Comparison of ENCODE assay signal across 28 cellular contexts in genomic region chr7:129748710-129749109, GRCh38.
DNase-seq lines count a peak whose midpoint lies in the region; ATAC-seq and TF ChIP-seq lines count a peak whose summit lies in the region.
"Had no signal": no experiment of that assay in that cellular context is flagged by ENCODE, and none has a peak within 500 bp of the region (broad histone marks: within the 10 kb centered on the region; RNA-seq: fewer than 3 reads in every experiment).

No MANE protein-coding gene starts in this region.

- H3K36me3 Mint-ChIP-seq in activated naive CD8-positive, alpha-beta T cell treated with anti-CD3 and anti-CD28 coated beads for 36 hours, result peaks cover 3% of the 10 kb centered on the region
- peaks cover 18% of the 10 kb centered on the region for H3K36me3 Mint-ChIP-seq in activated naive CD8-positive, alpha-beta T cell treated with anti-CD3 and anti-CD28 coated beads, Interleukin-2, amount 50 U/mL, for 24 hours (ENCODE audit: low read depth)
- peaks cover 33% of the 10 kb centered on the region for H3K36me3 Mint-ChIP-seq in stimulated activated effector memory CD8-positive, alpha-beta T cell treated with anti-CD3 and anti-CD28 coated beads, Interleukin-12 subunit alpha, Interleukin-12 subunit beta, amount 100 ng/mL, for 72 hours

- no peaks in the 10 kb centered on the region for H3K9me3 Mint-ChIP-seq in activated naive CD8-positive, alpha-beta T cell treated with anti-CD3 and anti-CD28 coated beads for 36 hours
- H3K9me3 Mint-ChIP-seq in activated naive CD8-positive, alpha-beta T cell treated with anti-CD3 and anti-CD28 coated beads, Interleukin-2, amount 50 U/mL, for 24 hours, result no peaks in the 10 kb centered on the region
- no peaks in the 10 kb centered on the region for H3K9me3 Mint-ChIP-seq in stimulated activated effector memory CD8-positive, alpha-beta T cell treated with anti-CD3 and anti-CD28 coated beads, Interleukin-12 subunit alpha, Interleukin-12 subunit beta, amount 100 ng/mL, for 72 hours
- H3K9me3 Mint-ChIP-seq: activated CD4-positive, alpha-beta T cell treated with anti-CD3 and anti-CD28 coated beads, Interleukin-2, amount 10 ng/mL, durations not matched to agents 24 days and 14 days; HFFc6 had no signal

- H3K4me3 ChIP-seq in WERI-Rb-1 (ENCODE audit: low read depth, low read length) (no peak overlapping the region), fibroblast of the aortic adventitia (ENCODE audit: low read depth, low read length) (no peak overlapping the region), brain microvascular endothelial cell (ENCODE audit: low read depth, low read length) (no peak overlapping the region)
- H3K4me3 ChIP-seq: dorsolateral prefrontal cortex, esophagus squamous epithelium, psoas muscle had no signal

- no peak overlapping the region for H3K4me3 Mint-ChIP-seq in activated naive CD8-positive, alpha-beta T cell treated with anti-CD3 and anti-CD28 coated beads for 36 hours
- no peak overlapping the region for H3K4me3 Mint-ChIP-seq in activated naive CD8-positive, alpha-beta T cell treated with anti-CD3 and anti-CD28 coated beads, Interleukin-2, amount 50 U/mL, for 24 hours
- H3K4me3 Mint-ChIP-seq in stimulated activated effector memory CD8-positive, alpha-beta T cell treated with anti-CD3 and anti-CD28 coated beads, Interleukin-12 subunit alpha, Interleukin-12 subunit beta, amount 100 ng/mL, for 72 hours, result no peak overlapping the region
- H3K4me3 Mint-ChIP-seq: activated CD4-positive, alpha-beta T cell treated with anti-CD3 and anti-CD28 coated beads, Interleukin-2, amount 10 ng/mL, durations not matched to agents 24 days and 14 days; HFFc6 had no signal

- H3K27me3 Mint-ChIP-seq in activated naive CD8-positive, alpha-beta T cell treated with anti-CD3 and anti-CD28 coated beads for 36 hours, result no peaks in the 10 kb centered on the region
- H3K27me3 Mint-ChIP-seq in activated naive CD8-positive, alpha-beta T cell treated with anti-CD3 and anti-CD28 coated beads, Interleukin-2, amount 50 U/mL, for 24 hours, result no peaks in the 10 kb centered on the region
- H3K27me3 Mint-ChIP-seq: activated CD4-positive, alpha-beta T cell treated with anti-CD3 and anti-CD28 coated beads, Interleukin-2, amount 10 ng/mL, durations not matched to agents 24 days and 14 days had no signal

- TF ChIP-seq CTCF in WERI-Rb-1 (IDR thresholded peaks at IDR 0.05; ENCODE audit: low read depth, low read length) (no peak), fibroblast of the aortic adventitia (IDR thresholded peaks at IDR 0.05; ENCODE audit: insufficient read depth, low read length) (no peak), brain microvascular endothelial cell (IDR thresholded peaks at IDR 0.05; ENCODE audit: low read depth, low read length, missing control alignments) (no peak)

- in situ Hi-C loops in brain microvascular endothelial cell (cut with HindIII; ENCODE audit: low pct_ligation_motif_present, low sequenced_read_pairs), result no loop called here

- H3K27ac Mint-ChIP-seq in activated naive CD8-positive, alpha-beta T cell treated with anti-CD3 and anti-CD28 coated beads for 36 hours, result peak overlapping the region; percentile 1
- H3K27ac Mint-ChIP-seq in activated naive CD8-positive, alpha-beta T cell treated with anti-CD3 and anti-CD28 coated beads, Interleukin-2, amount 50 U/mL, for 24 hours, result no peak overlapping the region
- peak overlapping the region; percentile 11 for H3K27ac Mint-ChIP-seq in stimulated activated effector memory CD8-positive, alpha-beta T cell treated with anti-CD3 and anti-CD28 coated beads, Interleukin-12 subunit alpha, Interleukin-12 subunit beta, amount 100 ng/mL, for 72 hours
- H3K27ac Mint-ChIP-seq: activated CD4-positive, alpha-beta T cell treated with anti-CD3 and anti-CD28 coated beads, Interleukin-2, amount 10 ng/mL, durations not matched to agents 24 days and 14 days; HFFc6 had no signal

- DNase-seq in activated naive CD8-positive, alpha-beta T cell treated with anti-CD3 and anti-CD28 coated beads for 36 hours, result no peak
- DNase-seq in activated naive CD8-positive, alpha-beta T cell treated with anti-CD3 and anti-CD28 coated beads, Interleukin-2, amount 50 U/mL, for 24 hours, result no peak
- DNase-seq in WERI-Rb-1 (no peak), fibroblast of the aortic adventitia (ENCODE audit: low read depth) (peak; percentile 9), brain microvascular endothelial cell (no peak), AML-193 (lab: John Stamatoyannopoulos, UW) (no peak)
- no peak for DNase-seq in stimulated activated effector memory CD8-positive, alpha-beta T cell treated with anti-CD3 and anti-CD28 coated beads, Interleukin-12 subunit alpha, Interleukin-12 subunit beta, amount 100 ng/mL, for 72 hours (ENCODE audit: low spot score in 2 of 2)
- DNase-seq: 8988T; activated CD4-positive, alpha-beta T cell treated with anti-CD3 and anti-CD28 coated beads, Interleukin-2, amount 10 ng/mL, durations not matched to agents 24 days and 14 days; activated CD8-positive, alpha-beta memory T cell treated with anti-CD3 and anti-CD28 coated beads for 24 hours; activated effector memory CD4-positive, alpha-beta T cell treated with Interleukin-2 at 50 U/mL for 16 hours; DMS79 treated with DMSO at 0.1 percent for 48 hours; dorsolateral prefrontal cortex; esophagus squamous epithelium; GF-D8; glutamatergic neuron; HFFc6; left ventricle myocardium superior; NCI-H1092 treated with DMSO at 0.1 percent for 48 hours; NCI-H187; NCI-H2171; NCI-H82; psoas muscle; SHP77 treated with DMSO at 0.1 percent for 48 hours; stimulated activated CD4-positive, alpha-beta T cell treated with anti-CD3 and anti-CD28 coated beads, Interleukin-15, amount 100 ng/mL, for 24 hours; stimulated activated CD4-positive, alpha-beta T cell treated with anti-CD3 and anti-CD28 coated beads, Interleukin-4, amount 100 ng/mL, for 4 hours; T1000 had no signal

- no peaks in the 10 kb centered on the region for H3K9me3 ChIP-seq in WERI-Rb-1 (ENCODE audit: severe bottlenecking)
- H3K9me3 ChIP-seq: esophagus squamous epithelium, psoas muscle had no signal

- H3K4me1 Mint-ChIP-seq in activated naive CD8-positive, alpha-beta T cell treated with anti-CD3 and anti-CD28 coated beads for 36 hours, result peaks cover 6% of the 10 kb centered on the region
- no peaks in the 10 kb centered on the region for H3K4me1 Mint-ChIP-seq in activated naive CD8-positive, alpha-beta T cell treated with anti-CD3 and anti-CD28 coated beads, Interleukin-2, amount 50 U/mL, for 24 hours
- H3K4me1 Mint-ChIP-seq in stimulated activated effector memory CD8-positive, alpha-beta T cell treated with anti-CD3 and anti-CD28 coated beads, Interleukin-12 subunit alpha, Interleukin-12 subunit beta, amount 100 ng/mL, for 72 hours, result no peaks in the 10 kb centered on the region
- H3K4me1 Mint-ChIP-seq: activated CD4-positive, alpha-beta T cell treated with anti-CD3 and anti-CD28 coated beads, Interleukin-2, amount 10 ng/mL, durations not matched to agents 24 days and 14 days had no signal

- peak overlapping the region; percentile 90 for H3K27ac ChIP-seq in WERI-Rb-1
- H3K27ac ChIP-seq in brain microvascular endothelial cell, result no peak overlapping the region
- H3K27ac ChIP-seq: dorsolateral prefrontal cortex, esophagus squamous epithelium, psoas muscle had no signal

- no peak for ATAC-seq in activated naive CD8-positive, alpha-beta T cell treated with anti-CD3 and anti-CD28 coated beads, Interleukin-2, amount 50 U/mL, for 24 hours
- ATAC-seq in stimulated activated effector memory CD8-positive, alpha-beta T cell treated with anti-CD3 and anti-CD28 coated beads, Interleukin-12 subunit alpha, Interleukin-12 subunit beta, amount 100 ng/mL, for 72 hours, result no peak
- ATAC-seq in HG03108 (IDR thresholded peaks at IDR 0.05; ENCODE audit: unreplicated experiment), result no peak
- ATAC-seq: left ventricle myocardium superior had no signal

- H3K27me3 ChIP-seq in WERI-Rb-1 (ENCODE audit: insufficient read depth, low read depth, severe bottlenecking) (no peaks in the 10 kb centered on the region), brain microvascular endothelial cell (replicated peaks) (no peaks in the 10 kb centered on the region)
- H3K27me3 ChIP-seq: dorsolateral prefrontal cortex, esophagus squamous epithelium had no signal

- H3K36me3 ChIP-seq in WERI-Rb-1 (peaks cover 3% of the 10 kb centered on the region), brain microvascular endothelial cell (replicated peaks) (no peaks in the 10 kb centered on the region)
